ENCODE assay signal across 23 cellular contexts in genomic region chr3:117443014-117443413, GRCh38.
DNase-seq lines count a peak whose midpoint lies in the region; ATAC-seq and TF ChIP-seq lines count a peak whose summit lies in the region.
"Had no signal": no experiment of that assay in that cellular context is flagged by ENCODE, and none has a peak within 500 bp of the region (broad histone marks: within the 10 kb centered on the region; RNA-seq: fewer than 3 reads in every experiment).

No MANE protein-coding gene starts in this region.

- TF ChIP-seq EP300 in ovary (IDR thresholded peaks at IDR 0.05), result no peak

- TF ChIP-seq POLR2A in ovary (IDR thresholded peaks at IDR 0.05), result no peak

- TF ChIP-seq CTCF in cardiac fibroblast (IDR thresholded peaks at IDR 0.05; ENCODE audit: low read depth, low read length), result no peak
- TF ChIP-seq CTCF in ovary (IDR thresholded peaks at IDR 0.05), result no peak

- intact Hi-C loops in ovary (cut with DNase I), result no loop called here

- no peak overlapping the region for H3K27ac ChIP-seq in ovary
- H3K27ac ChIP-seq: adrenal gland, tibial artery, WERI-Rb-1 had no signal

- no peaks in the 10 kb centered on the region for H3K27me3 ChIP-seq in ovary
- H3K27me3 ChIP-seq: adrenal gland had no signal

- H3K36me3 ChIP-seq in ovary, result no peaks in the 10 kb centered on the region
- H3K36me3 ChIP-seq: adrenal gland, tibial artery, WERI-Rb-1 had no signal

- H3K4me3 ChIP-seq in cardiac fibroblast (replicated peaks in 1 of 2; ENCODE audit: low read depth in 2 of 2, low read length in 2 of 2) (no peak overlapping the region), ovary (no peak overlapping the region)
- H3K4me3 ChIP-seq: adrenal gland, tibial artery had no signal

- ATAC-seq in HG03442 (IDR thresholded peaks at IDR 0.05; ENCODE audit: unreplicated experiment), result no peak
- ATAC-seq: naive thymus-derived CD4-positive, alpha-beta T cell had no signal

- peak; percentile 60 for DNase-seq in Daoy (ENCODE audit: low read depth)
- DNase-seq in NCI-H2227 (lab: John Stamatoyannopoulos, UW; ENCODE audit: unreplicated experiment), result peak; percentile 39
- DNase-seq in cardiac fibroblast (ENCODE audit: low read depth in 2 of 2), result peak; percentile 18 to 38
- DNase-seq in myocyte (ENCODE audit: low read depth), result peak; percentile 9
- no peak for DNase-seq in ovary
- no peak for DNase-seq in NCI-H345 (lab: John Stamatoyannopoulos, UW)
- DNase-seq in AG08395 (ENCODE audit: low spot score), result no peak
- DNase-seq: activated CD4-positive, alpha-beta memory T cell treated with anti-CD3 and anti-CD28 coated beads for 36 hours; activated gamma-delta T cell treated with Interleukin-2 at 50 U/mL for 16 hours; adrenal gland; caudate nucleus; Kasumi-1; kidney; naive thymus-derived CD4-positive, alpha-beta T cell; NCI-H1092; NCI-H774; SHP77 treated with DMSO at 0.1 percent for 48 hours; small intestine; stimulated activated CD4-positive, alpha-beta T cell treated with anti-CD3 and anti-CD28 coated beads, Interleukin-4, amount 100 ng/mL, for 1 hour; T-helper 1 cell; tibial artery; WERI-Rb-1 had no signal

- WGBS in ovary, 3 donors, result 3 to 16% (median 11%) methylated on average over 5 of the region's 5 CpGs

- H3K9me3 ChIP-seq in ovary, result no peaks in the 10 kb centered on the region
- H3K9me3 ChIP-seq: adrenal gland, tibial artery had no signal

- no peaks in the 10 kb centered on the region for H3K4me1 ChIP-seq in ovary (ENCODE audit: insufficient read depth)
- H3K4me1 ChIP-seq: tibial artery had no signal

Comparison
In these comparisons a context has a peak if more than half of its experiments do, and no peak if none do; other contexts are left out.
1. DNase-seq: peak in Daoy (single experiment), NCI-H2227 (single experiment), cardiac fibroblast (2 of 2) and myocyte (single experiment); none in ovary (0 of 5), NCI-H345 (single experiment) and AG08395 (single experiment).